In genomic region chr1:192439373-192440025, GRCh38 we compare ENCODE assay signal across 13 cellular contexts.
DNase-seq lines count a peak whose midpoint lies in the region; ATAC-seq and TF ChIP-seq lines count a peak whose summit lies in the region.
"Had no signal": no experiment of that assay in that cellular context is flagged by ENCODE, and none has a peak within 500 bp of the region (broad histone marks: within the 10 kb centered on the region; RNA-seq: fewer than 3 reads in every experiment).

No MANE protein-coding gene starts in this region.

- no peak for TF ChIP-seq CTCF in AG09319 (IDR thresholded peaks at IDR 0.05; ENCODE audit: low read depth, low read length)
- no peak for TF ChIP-seq CTCF in astrocyte of the spinal cord (IDR thresholded peaks at IDR 0.05; ENCODE audit: low read depth, low read length)

- DNase-seq in AG09319 (ENCODE audit: extremely low read depth, low read depth): peak; percentile 3
- peak; percentile 49 for DNase-seq in HS-27A (ENCODE audit: low read depth)
- DNase-seq in astrocyte of the spinal cord (ENCODE audit: low read depth, low spot score): peak; percentile 93
- peak; percentile 70 for DNase-seq in kidney glomerular epithelial cell (lab: John Stamatoyannopoulos, UW)
- no peak for DNase-seq in left cardiac atrium
- no peak for DNase-seq in DMS153 (lab: John Stamatoyannopoulos, UW)
- DNase-seq: CD8-positive, alpha-beta memory T cell; heart left ventricle; NCI-H345; Right ventricle myocardium superior; trophoblast cell had no signal

- in situ Hi-C loops in astrocyte of the spinal cord (cut with HindIII; ENCODE audit: low sequenced_read_pairs): no loop called here

- no peak overlapping the region for H3K4me3 ChIP-seq in astrocyte of the spinal cord (ENCODE audit: low read depth, low read length)
- H3K4me3 ChIP-seq: heart left ventricle had no signal

- intact Hi-C loops in left cardiac atrium (cut with DNase I): no loop called here

- ATAC-seq in left cardiac atrium: no peak
- ATAC-seq in HG03469 (IDR thresholded peaks at IDR 0.05; ENCODE audit: unreplicated experiment): no peak
- ATAC-seq in HG03442 (IDR thresholded peaks at IDR 0.05; ENCODE audit: unreplicated experiment): no peak
- ATAC-seq: heart left ventricle had no signal

Comparison
In these comparisons a context has a peak if more than half of its experiments do, and no peak if none do; other contexts are left out.
1. DNase-seq: peak in AG09319 (single experiment), HS-27A (single experiment), astrocyte of the spinal cord (single experiment) and kidney glomerular epithelial cell (single experiment); none in left cardiac atrium (single experiment) and DMS153 (single experiment).